ENCODE assay signal across 10 cellular contexts in the genomic region with DNA sequence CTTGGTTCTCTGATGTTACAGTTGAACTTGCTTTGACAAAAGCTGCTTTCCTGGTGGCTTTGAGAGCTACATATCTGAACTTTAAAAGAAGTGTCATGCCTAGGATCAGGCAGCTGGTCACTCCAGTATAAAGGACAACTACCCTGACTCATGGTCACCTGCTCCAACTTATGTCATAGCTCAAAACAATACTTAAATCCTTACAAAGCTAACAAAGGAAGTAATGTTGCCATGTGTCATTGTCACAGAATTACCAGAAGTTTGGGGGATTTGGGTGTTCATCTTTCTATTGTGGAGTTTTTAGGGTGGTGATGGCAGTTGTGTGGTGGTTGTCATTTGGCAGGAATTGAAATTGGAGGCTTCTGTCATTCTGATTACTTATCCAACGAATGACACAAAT. TPM values are rescaled to one million over a fixed set of nuclear protein-coding genes. Genes with fewer than 3 reads are reported as not detected.
DNase-seq lines count a peak whose midpoint lies in the region; ATAC-seq and TF ChIP-seq lines count a peak whose summit lies in the region.
"Had no signal": no experiment of that assay in that cellular context is flagged by ENCODE, and none has a peak within 500 bp of the region (broad histone marks: within the 10 kb centered on the region; RNA-seq: fewer than 3 reads in every experiment).

No MANE protein-coding gene starts in this region.

- peak overlapping the region; percentile 100 for H3K27ac Mint-ChIP-seq in activated CD4-positive, alpha-beta T cell treated with anti-CD3 and anti-CD28 coated beads, Interleukin-2, amount 10 ng/mL, durations not matched to agents 7 days and 5 days
- H3K27ac Mint-ChIP-seq in T-helper 17 cell, result peak overlapping the region; percentile 98
- peak overlapping the region; percentile 96 for H3K27ac Mint-ChIP-seq in stimulated activated naive B cell treated with anti-CD40 and anti-IgM and Interleukin-4, amounts not matched to agents 10 μg/mL and 1 μg/mL and 100 μg/mL, for 72 hours

- H3K27me3 Mint-ChIP-seq in activated CD4-positive, alpha-beta T cell treated with anti-CD3 and anti-CD28 coated beads, Interleukin-2, amount 10 ng/mL, durations not matched to agents 7 days and 5 days, result no peaks in the 10 kb centered on the region
- no peaks in the 10 kb centered on the region for H3K27me3 Mint-ChIP-seq in T-helper 17 cell
- H3K27me3 Mint-ChIP-seq in stimulated activated naive B cell treated with anti-CD40 and anti-IgM and Interleukin-4, amounts not matched to agents 10 μg/mL and 1 μg/mL and 100 μg/mL, for 72 hours, result no peaks in the 10 kb centered on the region

- no peak overlapping the region for H3K4me3 Mint-ChIP-seq in activated CD4-positive, alpha-beta T cell treated with anti-CD3 and anti-CD28 coated beads, Interleukin-2, amount 10 ng/mL, durations not matched to agents 7 days and 5 days
- H3K4me3 Mint-ChIP-seq in T-helper 17 cell, result peak overlapping the region; percentile 60
- H3K4me3 Mint-ChIP-seq in stimulated activated naive B cell treated with anti-CD40 and anti-IgM and Interleukin-4, amounts not matched to agents 10 μg/mL and 1 μg/mL and 100 μg/mL, for 72 hours, result peak overlapping the region; percentile 12 to 30

- H3K36me3 Mint-ChIP-seq in activated CD4-positive, alpha-beta T cell treated with anti-CD3 and anti-CD28 coated beads, Interleukin-2, amount 10 ng/mL, durations not matched to agents 7 days and 5 days (ENCODE audit: low read depth), result peaks cover 2% of the 10 kb centered on the region
- H3K36me3 Mint-ChIP-seq in T-helper 17 cell (ENCODE audit: low read depth), result peaks cover 4% of the 10 kb centered on the region
- H3K36me3 Mint-ChIP-seq in stimulated activated naive B cell treated with anti-CD40 and anti-IgM and Interleukin-4, amounts not matched to agents 10 μg/mL and 1 μg/mL and 100 μg/mL, for 72 hours, result peaks cover 3 to 4% of the 10 kb centered on the region in 2 donors

- no peak overlapping the region for H3K27ac ChIP-seq in RWPE1

- CTCF ChIA-PET in activated CD4-positive, alpha-beta T cell treated with anti-CD3 and anti-CD28 coated beads, Interleukin-2, amount 10 ng/mL, durations not matched to agents 7 days and 5 days (lab: Charles Lee), result interaction anchor here (1.3 to 2.2 kb wide), 3 partner anchors 10 to 41 kb away, joined by 3 to 8 read pairs (median 3); no protein-coding TSS in a partner anchor
- CTCF ChIA-PET in RWPE1 (lab: Yijun Ruan, JAX), result interaction anchor here (1.2 kb wide), 1 partner anchor 37 kb away, joined by 3 read pairs; no protein-coding TSS in a partner anchor

- H3K9me3 Mint-ChIP-seq in activated CD4-positive, alpha-beta T cell treated with anti-CD3 and anti-CD28 coated beads, Interleukin-2, amount 10 ng/mL, durations not matched to agents 7 days and 5 days, result no peaks in the 10 kb centered on the region
- H3K9me3 Mint-ChIP-seq in stimulated activated naive B cell treated with anti-CD40 and anti-IgM and Interleukin-4, amounts not matched to agents 10 μg/mL and 1 μg/mL and 100 μg/mL, for 72 hours, result no peaks in the 10 kb centered on the region

- H3K9me3 ChIP-seq in T-helper 17 cell (ENCODE audit: control insufficient read depth, low read length, poor library complexity, severe bottlenecking), result no peaks in the 10 kb centered on the region

- TF ChIP-seq CTCF in RWPE1 (conservative IDR thresholded peaks at IDR 0.05; ENCODE audit: low read depth), result no peak

- H3K4me1 Mint-ChIP-seq in activated CD4-positive, alpha-beta T cell treated with anti-CD3 and anti-CD28 coated beads, Interleukin-2, amount 10 ng/mL, durations not matched to agents 7 days and 5 days, result peaks cover 55% of the 10 kb centered on the region
- H3K4me1 Mint-ChIP-seq in T-helper 17 cell, result peaks cover 40% of the 10 kb centered on the region
- H3K4me1 Mint-ChIP-seq in stimulated activated naive B cell treated with anti-CD40 and anti-IgM and Interleukin-4, amounts not matched to agents 10 μg/mL and 1 μg/mL and 100 μg/mL, for 72 hours, result peaks cover 36 to 53% of the 10 kb centered on the region in 2 donors

- ATAC-seq in T-helper 17 cell, result no peak
- no peak for ATAC-seq in stimulated activated naive B cell treated with anti-CD40 and anti-IgM and Interleukin-4, amounts not matched to agents 10 μg/mL and 1 μg/mL and 100 μg/mL, for 72 hours (replicated peaks)
- ATAC-seq: GM12878 had no signal

- no peak for DNase-seq in activated CD4-positive, alpha-beta T cell treated with anti-CD3 and anti-CD28 coated beads, Interleukin-2, amount 10 ng/mL, durations not matched to agents 7 days and 5 days
- no peak for DNase-seq in activated CD4-positive, alpha-beta T cell treated with anti-CD3 and anti-CD28 coated beads, Interleukin-2, amount 50 U/mL, for 48 hours
- DNase-seq in T-helper 17 cell, result no peak
- peak; percentile 61 for DNase-seq in kidney tubule cell (ENCODE audit: low spot score)
- DNase-seq in stimulated activated naive B cell treated with anti-CD40 and anti-IgM and Interleukin-4, amounts not matched to agents 10 μg/mL and 1 μg/mL and 100 μg/mL, for 72 hours, result no peak
- no peak for DNase-seq in RWPE1 (ENCODE audit: low spot score)
- DNase-seq in NCI-H446 treated with DMSO at 0.1 percent for 48 hours (lab: John Stamatoyannopoulos, UW), result no peak
- no peak for DNase-seq in NCI-H1417 treated with DMSO at 0.1 percent for 48 hours (lab: John Stamatoyannopoulos, UW)
- DNase-seq: NCI-H187 had no signal

- POLR2A ChIA-PET in activated CD4-positive, alpha-beta T cell treated with anti-CD3 and anti-CD28 coated beads, Interleukin-2, amount 10 ng/mL, durations not matched to agents 7 days and 5 days (lab: Charles Lee), result interaction anchor here (0.5 kb wide), 1 partner anchor 11 kb away, joined by 3 read pairs; no protein-coding TSS in a partner anchor
- POLR2A ChIA-PET in RWPE1 (lab: Yijun Ruan, JAX; ENCODE audit: low non-redundant PET), result no interaction called here

RNA-seq across cellular contexts. Expression of a gene that starts 1.8 kb away (rescaled TPM):
- total RNA-seq in activated CD4-positive, alpha-beta T cell treated with anti-CD3 and anti-CD28 coated beads, Interleukin-2, amount 10 ng/mL, durations not matched to agents 7 days and 5 days, result 10 to 100 TPM; 20.9 to 21.0 TPM
- 100 to 1,000 TPM; 134 to 148 TPM for total RNA-seq in T-helper 17 cell

RNA-seq across cellular contexts. Expression of a gene that starts 52.9 kb away (rescaled TPM):
- total RNA-seq in activated CD4-positive, alpha-beta T cell treated with anti-CD3 and anti-CD28 coated beads, Interleukin-2, amount 10 ng/mL, durations not matched to agents 7 days and 5 days, result 1 to 10 TPM; 1.7 to 2.1 TPM
- total RNA-seq in T-helper 17 cell, result 10 to 100 TPM; 12.4 to 14.4 TPM

RNA-seq across cellular contexts. Expression of a gene that starts 56.8 kb away (rescaled TPM):
- 1 to 10 TPM; 5.3 to 6.1 TPM for total RNA-seq in activated CD4-positive, alpha-beta T cell treated with anti-CD3 and anti-CD28 coated beads, Interleukin-2, amount 10 ng/mL, durations not matched to agents 7 days and 5 days
- total RNA-seq in T-helper 17 cell, result 1 to 10 TPM; 4.0 to 9.2 TPM

Comparison
In these comparisons a context has a peak if more than half of its experiments do, and no peak if none do; other contexts are left out.
1. RNA of a gene that starts 1.8 kb away (total RNA-seq): 134 to 148 TPM in T-helper 17 cell; 20.9 to 21.0 TPM in activated CD4-positive, alpha-beta T cell treated with anti-CD3 and anti-CD28 coated beads, Interleukin-2, amount 10 ng/mL, durations not matched to agents 7 days and 5 days; every median in the first group is over 4 times any median in the second.
2. RNA of a gene that starts 52.9 kb away (total RNA-seq): 12.4 to 14.4 TPM in T-helper 17 cell; 1.7 to 2.1 TPM in activated CD4-positive, alpha-beta T cell treated with anti-CD3 and anti-CD28 coated beads, Interleukin-2, amount 10 ng/mL, durations not matched to agents 7 days and 5 days; every median in the first group is over 4 times any median in the second.
3. Peak in every context shown above with its lines, with median percentiles within 50 percentile points of each other: H3K27ac Mint-ChIP-seq.